Comparison of ENCODE assay signal across 9 cellular contexts in the genomic region with DNA sequence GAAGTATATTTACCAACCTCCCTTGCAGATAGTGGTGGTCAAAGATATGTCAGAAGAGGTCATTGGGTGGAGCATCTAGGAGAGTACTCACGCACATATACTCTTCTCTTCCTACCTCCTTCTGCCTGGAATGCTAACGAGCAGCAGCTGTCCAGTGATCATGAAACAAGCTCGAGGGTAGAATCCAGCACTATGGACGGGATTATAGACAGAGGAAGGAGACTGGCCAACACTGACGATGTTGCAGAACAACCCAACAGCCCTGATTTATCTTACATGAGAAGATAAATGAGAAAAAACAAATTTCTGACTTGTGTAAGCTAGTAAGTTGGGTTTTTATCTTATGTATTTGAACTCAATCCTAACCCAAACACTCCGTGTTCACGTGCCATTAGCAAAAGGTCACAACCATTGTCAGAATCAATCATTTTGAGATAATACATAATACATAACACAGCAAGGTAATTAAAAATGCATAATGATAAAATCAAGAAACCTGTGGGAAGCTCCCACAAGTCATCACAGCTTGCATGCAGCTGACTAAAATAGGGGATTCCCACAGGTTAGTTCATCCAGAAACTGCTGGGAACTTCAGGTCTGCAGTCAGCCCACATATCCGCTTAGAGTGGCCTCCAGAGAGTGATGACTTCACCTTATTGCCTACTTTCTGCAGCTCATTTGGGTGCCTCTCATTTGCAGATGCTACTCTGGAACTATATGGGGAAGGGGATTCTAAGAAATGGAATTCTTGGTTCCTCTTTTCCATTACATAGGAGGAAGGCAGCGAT. TPM values are rescaled to one million over a fixed set of nuclear protein-coding genes. Genes with fewer than 3 reads are reported as not detected.
DNase-seq lines count a peak whose midpoint lies in the region; ATAC-seq and TF ChIP-seq lines count a peak whose summit lies in the region.
"Had no signal": no experiment of that assay in that cellular context is flagged by ENCODE, and none has a peak within 500 bp of the region (broad histone marks: within the 10 kb centered on the region; RNA-seq: fewer than 3 reads in every experiment).

No MANE protein-coding gene starts in this region.

- H3K9me3 ChIP-seq in OCI-LY7 (ENCODE audit: low read length), result no peaks in the 10 kb centered on the region
- H3K9me3 ChIP-seq: SJSA1 had no signal

- POLR2A ChIA-PET in OCI-LY7 (lab: Charles Lee), result interaction anchor here (0.6 kb wide), 1 partner anchor 96 kb away, joined by 3 read pairs; no protein-coding TSS in a partner anchor

- H3K4me2 ChIP-seq in OCI-LY7 (ENCODE audit: low read length), result no peak overlapping the region

- intact Hi-C loops in OCI-LY7 (cut with micrococcal nuclease; ENCODE audit: unreplicated experiment), result no loop called here

- DNase-seq in KBM-7 (peak; percentile 26), NCI-H526 (lab: John Stamatoyannopoulos, UW) (no peak), DMS53 (lab: John Stamatoyannopoulos, UW) (no peak), OCI-LY7 (ENCODE audit: low spot score) (no peak)
- DNase-seq in stimulated activated CD4-positive, alpha-beta T cell treated with anti-CD3 and anti-CD28 coated beads, Interleukin-15, amount 100 ng/mL, for 24 hours, result peak; percentile 58

- no peak overlapping the region for H2AFZ ChIP-seq in OCI-LY7 (ENCODE audit: low read length)

- H3K4me3 ChIP-seq in OCI-LY7 (ENCODE audit: low read depth, low read length, poor library complexity, severe bottlenecking), result no peak overlapping the region
- H3K4me3 ChIP-seq: coronary artery, SJSA1 had no signal

- H3K27ac ChIP-seq in OCI-LY7 (ENCODE audit: low read depth, low read length, poor library complexity, severe bottlenecking), result no peak overlapping the region
- H3K27ac ChIP-seq: coronary artery, SJSA1 had no signal

- H4K20me1 ChIP-seq in OCI-LY7 (ENCODE audit: insufficient read depth, low read length), result no peaks in the 10 kb centered on the region

- H3K9me2 ChIP-seq in OCI-LY7 (ENCODE audit: insufficient read depth, low read length), result no peaks in the 10 kb centered on the region

- no TSS peak for BruUV-seq in OCI-LY7 (replicated peaks; lab: Mats Ljungman, UMichigan)

- H3K36me3 ChIP-seq in OCI-LY7 (ENCODE audit: insufficient read depth, low read length), result no peaks in the 10 kb centered on the region
- H3K36me3 ChIP-seq: SJSA1 had no signal

- TF ChIP-seq CTCF in OCI-LY7 (conservative IDR thresholded peaks at IDR 0.05; ENCODE audit: low read length), result no peak

- CTCF ChIA-PET in OCI-LY7 (lab: Charles Lee; ENCODE audit: unreplicated experiment), result no interaction called here

- H3K79me2 ChIP-seq in OCI-LY7 (ENCODE audit: insufficient read depth, low read depth, low read length), result no peaks in the 10 kb centered on the region

- in situ Hi-C loops in KBM-7 (cut with MboI; ENCODE audit: low pct_unique_long_range_greater_than_20kb, low sequenced_read_pairs), result no loop called here

- H3K4me1 ChIP-seq in OCI-LY7 (ENCODE audit: insufficient read depth, low read length, poor library complexity, severe bottlenecking), result no peaks in the 10 kb centered on the region
- H3K4me1 ChIP-seq: SJSA1 had no signal

- ATAC-seq in GM18873 (IDR thresholded peaks at IDR 0.05; ENCODE audit: low FRiP score, unreplicated experiment) (peak; percentile 93), GM21786 (IDR thresholded peaks at IDR 0.05; ENCODE audit: unreplicated experiment) (peak; percentile 91)

RNA-seq across cellular contexts. Expression of a gene that starts 36.3 kb away (rescaled TPM):
- 15.2 and 18.9 TPM in 2 replicates for total RNA-seq in OCI-LY7 (2014; rRNA removed; shearing (Covaris generic))
- total RNA-seq in OCI-LY7 (2022), result 29.9 and 31.9 TPM in 2 replicates

Comparison
In these comparisons a context has a peak if more than half of its experiments do, and no peak if none do; other contexts are left out.
1. DNase-seq: peak in KBM-7 (single experiment) and stimulated activated CD4-positive, alpha-beta T cell treated with anti-CD3 and anti-CD28 coated beads, Interleukin-15, amount 100 ng/mL, for 24 hours (single experiment); none in NCI-H526 (0 of 2), DMS53 (single experiment) and OCI-LY7 (single experiment).